31 cellular contexts compared by ENCODE assay signal in genomic region chr6:49025273-49026240, GRCh38.
"Had no signal": no experiment of that assay in that cellular context is flagged by ENCODE, and none has a peak within 500 bp of the region (broad histone marks: within the 10 kb centered on the region; RNA-seq: fewer than 3 reads in every experiment).

No MANE protein-coding gene starts in this region.

- H3K4me1 ChIP-seq: SJCRH30 had no signal

- H3K27ac Mint-ChIP-seq: activated CD4-positive, alpha-beta T cell treated with anti-CD3 and anti-CD28 coated beads, Interleukin-2, amount 10 ng/mL, durations not matched to agents 24 days and 14 days; activated CD8-positive, alpha-beta T cell treated with anti-CD3 and anti-CD28 coated beads for 36 hours; activated naive CD8-positive, alpha-beta T cell treated with anti-CD3 and anti-CD28 coated beads for 36 hours; activated T-cell treated with anti-CD3 and anti-CD28 coated beads, Interleukin-2, amount 50 U/mL, for 72 hours; activated T-helper 17 cell treated with anti-CD3 and anti-CD28 coated beads, Interleukin-2, amount 50 U/mL, for 72 hours had no signal

- H3K36me3 Mint-ChIP-seq: activated naive CD8-positive, alpha-beta T cell treated with anti-CD3 and anti-CD28 coated beads for 36 hours had no signal

- H3K4me3 ChIP-seq: cardiac muscle cell, SJCRH30, SK-N-MC had no signal

- H3K9me3 ChIP-seq: SJCRH30 had no signal

- H3K27ac ChIP-seq: brain microvascular endothelial cell, cardiac muscle cell, KMS-11, SJCRH30, SK-N-MC had no signal

- H3K9ac ChIP-seq: KMS-11 had no signal

- H3K27me3 Mint-ChIP-seq: activated CD4-positive, alpha-beta T cell treated with anti-CD3 and anti-CD28 coated beads, Interleukin-2, amount 10 ng/mL, durations not matched to agents 24 days and 14 days; activated CD8-positive, alpha-beta T cell treated with anti-CD3 and anti-CD28 coated beads for 36 hours; activated naive CD8-positive, alpha-beta T cell treated with anti-CD3 and anti-CD28 coated beads for 36 hours; activated T-helper 17 cell treated with anti-CD3 and anti-CD28 coated beads, Interleukin-2, amount 50 U/mL, for 72 hours; central memory CD8-positive, alpha-beta T cell had no signal

- H3K27me3 ChIP-seq: brain microvascular endothelial cell, cardiac muscle cell, SJCRH30 had no signal

- H3K36me3 ChIP-seq: brain microvascular endothelial cell, cardiac muscle cell, SJCRH30 had no signal

- H3K4me3 Mint-ChIP-seq: activated CD4-positive, alpha-beta T cell treated with anti-CD3 and anti-CD28 coated beads, Interleukin-2, amount 10 ng/mL, durations not matched to agents 24 days and 14 days; activated CD8-positive, alpha-beta T cell treated with anti-CD3 and anti-CD28 coated beads for 36 hours; activated naive CD8-positive, alpha-beta T cell treated with anti-CD3 and anti-CD28 coated beads for 36 hours; activated T-cell treated with anti-CD3 and anti-CD28 coated beads, Interleukin-2, amount 50 U/mL, for 72 hours; activated T-helper 17 cell treated with anti-CD3 and anti-CD28 coated beads, Interleukin-2, amount 50 U/mL, for 72 hours; central memory CD8-positive, alpha-beta T cell had no signal

- H3K4me2 ChIP-seq: KMS-11 had no signal

- ATAC-seq: activated CD8-positive, alpha-beta T cell treated with anti-CD3 and anti-CD28 coated beads for 36 hours; activated T-cell treated with anti-CD3 and anti-CD28 coated beads, Interleukin-2, amount 50 U/mL, for 72 hours; activated T-helper 17 cell treated with anti-CD3 and anti-CD28 coated beads, Interleukin-2, amount 50 U/mL, for 72 hours; Panc1 had no signal

- DNase-seq: activated CD4-positive, alpha-beta T cell treated with anti-CD3 and anti-CD28 coated beads, Interleukin-2, amount 10 ng/mL, durations not matched to agents 24 days and 14 days; activated CD4-positive, alpha-beta T cell treated with anti-CD3 and anti-CD28 coated beads, Interleukin-2, amount 50 U/mL, for 4 hours; activated CD8-positive, alpha-beta T cell treated with anti-CD3 and anti-CD28 coated beads for 36 hours; activated effector memory CD4-positive, alpha-beta T cell treated with anti-CD3 and anti-CD28 coated beads, Interleukin-2, amount 50 U/mL, for 16 hours; activated naive CD4-positive, alpha-beta T cell; activated naive CD4-positive, alpha-beta T cell treated with anti-CD3 and anti-CD28 coated beads, Interleukin-2, amount 50 U/mL, for 16 hours; activated naive CD8-positive, alpha-beta T cell treated with anti-CD3 and anti-CD28 coated beads for 36 hours; activated T-cell treated with anti-CD3 and anti-CD28 coated beads, Interleukin-2, amount 50 U/mL, for 1 hour; activated T-cell treated with anti-CD3 and anti-CD28 coated beads, Interleukin-2, amount 50 U/mL, for 72 hours; amniotic stem cell; aorta; brain microvascular endothelial cell; NCI-H1048; NCI-H1105 treated with DMSO at 0.1 percent for 48 hours; NCI-H1436; NCI-H1694; NCI-H1930; NCI-H2081 treated with DMSO at 0.1 percent for 48 hours; NCI-H510A; NCI-H526; NCI-H748 treated with DMSO at 0.1 percent for 48 hours; NK-92 treated with Interleukin-12 subunit alpha and Interleukin-12 subunit beta, amount 100 ng/mL, for 24 hours; SHP77; SJCRH30 had no signal

- FAIRE-seq: TTC549 had no signal

- H3K4me1 Mint-ChIP-seq: activated CD4-positive, alpha-beta T cell treated with anti-CD3 and anti-CD28 coated beads, Interleukin-2, amount 10 ng/mL, durations not matched to agents 24 days and 14 days; activated naive CD8-positive, alpha-beta T cell treated with anti-CD3 and anti-CD28 coated beads for 36 hours; activated T-helper 17 cell treated with anti-CD3 and anti-CD28 coated beads, Interleukin-2, amount 50 U/mL, for 72 hours; central memory CD8-positive, alpha-beta T cell had no signal
